ENCODE assay signal across 9 cellular contexts in the genomic region with DNA sequence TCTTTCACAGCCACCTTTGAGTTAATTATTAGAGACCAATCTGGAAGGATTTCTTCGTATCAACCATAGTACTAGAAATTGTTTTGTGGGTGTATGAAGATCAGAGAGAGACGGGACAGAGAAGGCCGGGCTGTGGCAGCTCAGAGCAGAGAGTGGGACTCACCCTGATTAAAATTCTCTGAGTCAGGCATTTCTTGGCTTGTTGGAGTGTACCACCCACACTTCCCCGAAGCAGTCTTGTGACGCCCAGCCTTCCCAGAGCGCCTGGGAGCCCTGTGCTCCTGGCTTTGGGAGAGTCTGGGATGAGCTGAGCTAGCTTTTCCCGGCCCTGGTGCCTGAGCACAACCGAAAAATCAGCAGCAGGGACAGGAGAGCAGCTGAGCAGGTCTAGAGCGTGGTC. TPM values are rescaled to one million over a fixed set of nuclear protein-coding genes. Genes with fewer than 3 reads are reported as not detected.
DNase-seq lines count a peak whose midpoint lies in the region; ATAC-seq and TF ChIP-seq lines count a peak whose summit lies in the region.
"Had no signal": no experiment of that assay in that cellular context is flagged by ENCODE, and none has a peak within 500 bp of the region (broad histone marks: within the 10 kb centered on the region; RNA-seq: fewer than 3 reads in every experiment).

No MANE protein-coding gene starts in this region.

- H3K27ac ChIP-seq in left ventricle myocardium inferior (replicated peaks): peak overlapping the region; percentile 88
- H3K27ac ChIP-seq in rectal smooth muscle tissue (ENCODE audit: low read depth, low read length): peak overlapping the region; percentile 85

- H3K36me3 ChIP-seq in left ventricle myocardium inferior: no peaks in the 10 kb centered on the region
- H3K36me3 ChIP-seq in rectal smooth muscle tissue (ENCODE audit: control insufficient read depth, insufficient read depth, low read length): no peaks in the 10 kb centered on the region

- DNase-seq in Daoy (ENCODE audit: low read depth) (peak; percentile 80), astrocyte of the hippocampus (ENCODE audit: low read depth, low spot score) (peak; percentile 94), left ventricle myocardium inferior (peak; percentile 74), NCI-H2196 (lab: John Stamatoyannopoulos, UW; ENCODE audit: unreplicated experiment) (no peak), iPS-NIHi7 (ENCODE audit: extremely low spot score) (no peak)
- no peak for DNase-seq in stimulated activated CD4-positive, alpha-beta T cell treated with anti-CD3 and anti-CD28 coated beads, Interleukin-12 subunit alpha, Interleukin-12 subunit beta, amount 100 ng/mL, for 4 hours
- DNase-seq: NCI-H446 treated with DMSO at 0.1 percent for 48 hours had no signal

- intact Hi-C loops in left ventricle myocardium inferior (cut with micrococcal nuclease): no loop called here

- H3K9me3 ChIP-seq in left ventricle myocardium inferior (replicated peaks): no peaks in the 10 kb centered on the region

- ATAC-seq in HG03097 (IDR thresholded peaks at IDR 0.05; ENCODE audit: low FRiP score, unreplicated experiment): no peak

- no peak for TF ChIP-seq CTCF in left ventricle myocardium inferior (IDR thresholded peaks at IDR 0.05; ENCODE audit: borderline replicate concordance)

- H3K4me3 ChIP-seq in left ventricle myocardium inferior (peak overlapping the region; percentile 41), rectal smooth muscle tissue (ENCODE audit: low read length) (no peak overlapping the region)

- H3K4me1 ChIP-seq in left ventricle myocardium inferior: peaks cover 89% of the 10 kb centered on the region
- peaks cover 14% of the 10 kb centered on the region for H3K4me1 ChIP-seq in rectal smooth muscle tissue (ENCODE audit: control insufficient read depth, insufficient read depth, low read length)

- H3K9ac ChIP-seq in rectal smooth muscle tissue (ENCODE audit: low read length): no peak overlapping the region

- H3K27me3 ChIP-seq in left ventricle myocardium inferior (ENCODE audit: low read depth) (no peaks in the 10 kb centered on the region), rectal smooth muscle tissue (ENCODE audit: control insufficient read depth, insufficient read depth, low read length) (no peaks in the 10 kb centered on the region)

RNA-seq across cellular contexts. Expression of a gene that starts 19.4 kb away (rescaled TPM):
- 31.0 and 31.2 TPM in 2 replicates for total RNA-seq in Daoy (2014; rRNA removed; shearing (Covaris generic))
- total RNA-seq in left ventricle myocardium inferior: 90.3 TPM

RNA-seq across cellular contexts. Expression of a gene that starts 32.5 kb away (rescaled TPM):
- 0.39 and 0.40 TPM in 2 replicates for total RNA-seq in Daoy (2014; rRNA removed; shearing (Covaris generic))
- 34.0 TPM for total RNA-seq in left ventricle myocardium inferior

RNA-seq across cellular contexts. Expression of a gene that starts 38.7 kb away (rescaled TPM):
- not detected in 2 replicates for total RNA-seq in Daoy (2014; rRNA removed; shearing (Covaris generic))
- not detected for total RNA-seq in left ventricle myocardium inferior

RNA-seq across cellular contexts. Expression of a gene that starts 55.0 kb away (rescaled TPM):
- total RNA-seq in Daoy (2014; rRNA removed; shearing (Covaris generic)): 42.1 and 59.7 TPM in 2 replicates
- 89.1 TPM for total RNA-seq in left ventricle myocardium inferior

Comparison
In these comparisons a context has a peak if more than half of its experiments do, and no peak if none do; other contexts are left out.
1. DNase-seq: peak in Daoy (single experiment), astrocyte of the hippocampus (single experiment) and left ventricle myocardium inferior (single experiment); none in NCI-H2196 (single experiment), stimulated activated CD4-positive, alpha-beta T cell treated with anti-CD3 and anti-CD28 coated beads, Interleukin-12 subunit alpha, Interleukin-12 subunit beta, amount 100 ng/mL, for 4 hours (single experiment) and iPS-NIHi7 (single experiment).
2. RNA of a gene that starts 32.5 kb away (total RNA-seq): 34.0 TPM in left ventricle myocardium inferior (single experiment); 0.39 to 0.40 TPM in Daoy; every median in the first group is over 10 times any median in the second.